ENCODE assay signal across 8 cellular contexts in genomic region chr6:21003780-21004541, GRCh38.
DNase-seq lines count a peak whose midpoint lies in the region; ATAC-seq and TF ChIP-seq lines count a peak whose summit lies in the region.

No MANE protein-coding gene starts in this region.

- TF ChIP-seq CTCF in GM10266 (IDR thresholded peaks at IDR 0.05; ENCODE audit: control insufficient read depth, insufficient read depth, low read depth, missing control alignments) (no peak), epithelial cell of esophagus (IDR thresholded peaks at IDR 0.05; ENCODE audit: insufficient read depth, low read depth, low read length, missing control alignments) (no peak), nephron progenitor cell (IDR thresholded peaks at IDR 0.05) (no peak), Peyer's patch (IDR thresholded peaks at IDR 0.05) (no peak)

- peak; percentile 76 for ATAC-seq in GM21825 (IDR thresholded peaks at IDR 0.05; ENCODE audit: unreplicated experiment)
- ATAC-seq in aorta (ENCODE audit: low FRiP score): no peak

- no peak overlapping the region for H3K27ac Mint-ChIP-seq in nephron progenitor cell

- H3K4me1 ChIP-seq in Karpas-422 (ENCODE audit: low read length): peaks cover 8% of the 10 kb centered on the region
- peaks cover 0 to 2% of the 10 kb centered on the region in 2 donors for H3K4me1 ChIP-seq in aorta (ENCODE audit: control insufficient read depth in 1 of 2, insufficient read depth in 2 of 2, low read length in 2 of 2)
- peaks cover 0 to 4% (median 0%) of the 10 kb centered on the region in 4 donors for H3K4me1 ChIP-seq in Peyer's patch

- H2AFZ ChIP-seq in Karpas-422 (ENCODE audit: low read length): no peak overlapping the region

- intact Hi-C loops in aorta (cut with DNase I): no loop called here

- no peaks in the 10 kb centered on the region for H4K20me1 ChIP-seq in Karpas-422 (ENCODE audit: insufficient read depth, low read depth, low read length)

- H3K27ac ChIP-seq in Karpas-422 (ENCODE audit: low read length): 0 out of 2 replicates have a peak overlapping the region, but pooled peaks have one; percentile 6
- no peak overlapping the region for H3K27ac ChIP-seq in aorta (ENCODE audit: low read depth in 1 of 2, low read length in 2 of 2)
- H3K27ac ChIP-seq in Peyer's patch: no peak overlapping the region

- no peak for TF ChIP-seq POLR2A in Peyer's patch (IDR thresholded peaks at IDR 0.05)

- no peak overlapping the region for H3K4me3 Mint-ChIP-seq in nephron progenitor cell

- no peaks in the 10 kb centered on the region for H3K27me3 Mint-ChIP-seq in nephron progenitor cell (ENCODE audit: low read depth, poor library complexity)

- no peak overlapping the region for H3K9ac ChIP-seq in Karpas-422 (ENCODE audit: low read length)

- H3K4me3 ChIP-seq in Karpas-422 (ENCODE audit: low read length) (no peak overlapping the region), epithelial cell of esophagus (ENCODE audit: low read length) (no peak overlapping the region), aorta (ENCODE audit: low read length in 2 of 2) (no peak overlapping the region), Peyer's patch (no peak overlapping the region)

- no peak overlapping the region for H3K4me2 ChIP-seq in Karpas-422 (ENCODE audit: low read depth, low read length, poor library complexity, severe bottlenecking)

- no peaks in the 10 kb centered on the region for H3K9me3 Mint-ChIP-seq in nephron progenitor cell

- no peaks in the 10 kb centered on the region for H3K36me3 ChIP-seq in Karpas-422 (ENCODE audit: insufficient read depth, low read length)
- no peaks in the 10 kb centered on the region for H3K36me3 ChIP-seq in aorta (ENCODE audit: control insufficient read depth in 1 of 2, insufficient read depth in 2 of 2, low read length in 1 of 2)
- no peaks in the 10 kb centered on the region for H3K36me3 ChIP-seq in Peyer's patch

- H3K27me3 ChIP-seq in Karpas-422 (ENCODE audit: low read length) (no peaks in the 10 kb centered on the region), aorta (ENCODE audit: control insufficient read depth in 1 of 2, insufficient read depth in 2 of 2, low read length in 1 of 2) (no peaks in the 10 kb centered on the region), Peyer's patch (no peaks in the 10 kb centered on the region)

- no peaks in the 10 kb centered on the region for H3K9me2 ChIP-seq in Karpas-422 (replicated peaks; ENCODE audit: insufficient read depth, low read length)

- no peaks in the 10 kb centered on the region for H3K79me2 ChIP-seq in Karpas-422 (ENCODE audit: low read length)

- no peaks in the 10 kb centered on the region for H3K4me1 Mint-ChIP-seq in nephron progenitor cell

- 71 to 73% methylated on average over 3 of the region's 3 CpGs for WGBS in aorta, 2 donors

- H3K9me3 ChIP-seq in Karpas-422 (ENCODE audit: low read length) (no peaks in the 10 kb centered on the region), aorta (ENCODE audit: control insufficient read depth, low read length) (no peaks in the 10 kb centered on the region), Peyer's patch (no peaks in the 10 kb centered on the region)

- DNase-seq in GM10266 (ENCODE audit: extremely low spot score) (peak; percentile 13), Karpas-422 (no peak), epithelial cell of esophagus (ENCODE audit: low read depth) (peak; percentile 55), aorta (no peak), nephron progenitor cell (no peak), Peyer's patch (no peak), NCI-H526 (lab: John Stamatoyannopoulos, UW) (no peak)

- H3K36me3 Mint-ChIP-seq in nephron progenitor cell (ENCODE audit: low read depth): peaks cover 36% of the 10 kb centered on the region

Comparison
In these comparisons a context has a peak if more than half of its experiments do, and no peak if none do; other contexts are left out.
1. DNase-seq: peak in GM10266 (single experiment) and epithelial cell of esophagus (single experiment); none in Karpas-422 (single experiment), aorta (0 of 2), nephron progenitor cell (single experiment), Peyer's patch (0 of 3) and NCI-H526 (0 of 2).